ENCODE assay signal across 1 cellular context in genomic region chr18:57539702-57540101, GRCh38.
TF ChIP-seq lines count a peak whose summit lies in the region.

No MANE protein-coding gene starts in this region.

TF ChIP-seq in HepG2, 621 proteins besides CTCF, POLR2A, EP300 and RAD21 (continued from another document):
- no peak for TF ChIP-seq PRDM4 (CRISPR knock-in tag; IDR thresholded peaks at IDR 0.05; ENCODE audit: borderline replicate concordance)
- no peak for TF ChIP-seq HES4 (CRISPR knock-in tag; IDR thresholded peaks at IDR 0.05; ENCODE audit: borderline replicate concordance)
- no peak for TF ChIP-seq RBAK (CRISPR knock-in tag; IDR thresholded peaks at IDR 0.05)
- TF ChIP-seq ZNF777 (CRISPR knock-in tag; IDR thresholded peaks at IDR 0.05), result no peak
- no peak for TF ChIP-seq NRL (CRISPR knock-in tag; IDR thresholded peaks at IDR 0.05; ENCODE audit: borderline replicate concordance)
- TF ChIP-seq ZBTB34 (CRISPR knock-in tag; IDR thresholded peaks at IDR 0.05), result no peak
- TF ChIP-seq ZNF768 (CRISPR knock-in tag; IDR thresholded peaks at IDR 0.05), result no peak
- no peak for TF ChIP-seq HOXD1 (CRISPR knock-in tag; IDR thresholded peaks at IDR 0.05)
- no peak for TF ChIP-seq ZNF501 (CRISPR knock-in tag; IDR thresholded peaks at IDR 0.05)
- no peak for TF ChIP-seq FIP1L1 (IDR thresholded peaks at IDR 0.05; ENCODE audit: borderline replicate concordance, insufficient read depth, low read depth, low read length)
- TF ChIP-seq KDM1A (CRISPR knock-in tag; IDR thresholded peaks at IDR 0.05), result no peak
TF ChIP-seq in HepG2: peak in this region for 0.
